ENCODE assay signal across 8 cellular contexts in genomic region chr12:12803186-12803585, GRCh38. TPM values are rescaled to one million over a fixed set of nuclear protein-coding genes. Genes with fewer than 3 reads are reported as not detected.
DNase-seq lines count a peak whose midpoint lies in the region; ATAC-seq and TF ChIP-seq lines count a peak whose summit lies in the region.

No MANE protein-coding gene starts in this region.

- ATAC-seq in HG02678 (IDR thresholded peaks at IDR 0.05; ENCODE audit: unreplicated experiment) = peak; percentile 88

- H3K4me1 Mint-ChIP-seq in activated CD4-positive, alpha-beta T cell treated with anti-CD3 and anti-CD28 coated beads, Interleukin-2, amount 10 ng/mL, durations not matched to agents 24 days and 14 days = peaks cover 49% of the 10 kb centered on the region

- H3K9me3 Mint-ChIP-seq in activated CD4-positive, alpha-beta T cell treated with anti-CD3 and anti-CD28 coated beads, Interleukin-2, amount 10 ng/mL, durations not matched to agents 24 days and 14 days = peaks cover 4% of the 10 kb centered on the region

- no peak for TF ChIP-seq POLR2A in erythroblast (IDR thresholded peaks at IDR 0.05; ENCODE audit: low read length)

- peak overlapping the region; percentile 60 for H3K27ac Mint-ChIP-seq in activated CD4-positive, alpha-beta T cell treated with anti-CD3 and anti-CD28 coated beads, Interleukin-2, amount 10 ng/mL, durations not matched to agents 24 days and 14 days

- peak overlapping the region; percentile 56 for H3K4me3 Mint-ChIP-seq in activated CD4-positive, alpha-beta T cell treated with anti-CD3 and anti-CD28 coated beads, Interleukin-2, amount 10 ng/mL, durations not matched to agents 24 days and 14 days

- H3K27me3 Mint-ChIP-seq in activated CD4-positive, alpha-beta T cell treated with anti-CD3 and anti-CD28 coated beads, Interleukin-2, amount 10 ng/mL, durations not matched to agents 24 days and 14 days = no peaks in the 10 kb centered on the region

- intact Hi-C loops in activated CD4-positive, alpha-beta T cell treated with anti-CD3 and anti-CD28 coated beads, Interleukin-2, amount 10 ng/mL, durations not matched to agents 24 days and 14 days (cut with micrococcal nuclease) = loop anchor here (1.0 kb wide), 1 partner anchor 15 kb away; no protein-coding TSS in a partner anchor

- peak; percentile 81 for DNase-seq in SIG-M5 treated with dmso at 0.1 percent for 504 hours (lab: John Stamatoyannopoulos, UW; ENCODE audit: unreplicated experiment)
- no peak for DNase-seq in SIG-M5 (lab: John Stamatoyannopoulos, UW)
- DNase-seq in NAMALWA (ENCODE audit: low spot score) = peak; percentile 48
- peak; percentile 86 for DNase-seq in activated CD4-positive, alpha-beta T cell treated with anti-CD3 and anti-CD28 coated beads, Interleukin-2, amount 10 ng/mL, durations not matched to agents 24 days and 14 days
- DNase-seq in erythroblast (lab: John Stamatoyannopoulos, UW) = peak; percentile 62 to 79
- DNase-seq in pons (ENCODE audit: low spot score) = peak; percentile 65
- no peak for DNase-seq in cerebellar cortex (ENCODE audit: low spot score)

- H3K36me3 Mint-ChIP-seq in activated CD4-positive, alpha-beta T cell treated with anti-CD3 and anti-CD28 coated beads, Interleukin-2, amount 10 ng/mL, durations not matched to agents 24 days and 14 days (ENCODE audit: low read depth) = peaks cover 4% of the 10 kb centered on the region

RNA-seq across cellular contexts. Expression of gene DDX47, which starts 10.0 kb away (rescaled TPM):
- total RNA-seq in activated CD4-positive, alpha-beta T cell treated with anti-CD3 and anti-CD28 coated beads, Interleukin-2, amount 10 ng/mL, durations not matched to agents 24 days and 14 days = 123 and 133 TPM in 2 replicates

RNA-seq across cellular contexts. Expression of gene APOLD1, which starts 17.7 kb away (rescaled TPM):
- 4.1 and 5.2 TPM in 2 replicates for total RNA-seq in activated CD4-positive, alpha-beta T cell treated with anti-CD3 and anti-CD28 coated beads, Interleukin-2, amount 10 ng/mL, durations not matched to agents 24 days and 14 days

Comparison
In these comparisons a context has a peak if more than half of its experiments do, and no peak if none do; other contexts are left out.
1. DNase-seq: peak in SIG-M5 treated with dmso at 0.1 percent for 504 hours (single experiment), NAMALWA (single experiment), activated CD4-positive, alpha-beta T cell treated with anti-CD3 and anti-CD28 coated beads, Interleukin-2, amount 10 ng/mL, durations not matched to agents 24 days and 14 days (single experiment), erythroblast (2 of 2) and pons (single experiment); none in SIG-M5 (single experiment) and cerebellar cortex (single experiment).